ENCODE assay signal across 8 cellular contexts in the genomic region with DNA sequence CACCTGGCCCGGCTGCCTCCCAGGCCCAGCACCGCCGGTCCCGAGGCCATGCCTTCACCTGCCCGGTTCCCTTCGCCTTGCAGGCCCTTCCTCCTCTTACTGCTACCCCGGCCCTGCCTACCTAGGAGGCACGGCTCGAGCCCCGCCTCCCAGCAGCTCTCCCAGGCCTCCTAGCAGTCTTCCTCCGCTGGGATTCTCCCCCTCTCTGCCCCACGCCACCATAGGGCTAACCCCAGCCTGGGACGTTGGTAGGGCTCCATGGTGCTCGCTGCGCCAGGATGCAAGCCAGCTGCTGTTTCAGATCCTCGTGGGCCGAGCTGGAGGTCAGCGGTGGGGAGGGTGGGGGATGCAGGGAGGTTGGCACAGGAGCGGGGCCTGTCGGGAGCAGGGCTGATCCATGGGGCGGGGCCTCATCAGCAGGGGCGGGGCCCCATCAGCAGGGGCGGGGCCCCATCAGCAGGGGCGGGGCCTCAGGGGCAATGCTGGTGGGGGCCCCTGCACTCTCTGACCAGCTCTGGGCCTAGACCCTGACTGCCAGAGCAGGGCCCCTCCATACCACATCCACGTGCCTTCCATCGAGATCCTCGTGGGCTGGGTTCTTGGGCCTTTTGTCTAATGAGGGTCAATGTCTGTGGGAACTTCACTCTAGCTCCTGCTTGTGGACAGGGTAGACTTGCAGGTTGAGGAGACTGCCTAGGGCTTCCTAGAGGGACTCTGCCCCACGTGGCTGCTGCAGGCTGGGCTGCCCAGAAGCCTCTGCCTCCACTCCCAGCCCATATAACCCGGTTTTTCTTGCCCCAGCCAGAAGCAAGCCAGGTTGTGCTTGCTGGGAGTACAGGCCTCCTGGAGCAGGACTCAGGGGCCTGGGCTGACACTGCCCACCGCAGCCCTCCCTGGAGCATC.
DNase-seq lines count a peak whose midpoint lies in the region; ATAC-seq, FAIRE-seq and TF ChIP-seq lines count a peak whose summit lies in the region.

No MANE protein-coding gene starts in this region.

- no peaks in the 10 kb centered on the region for H3K27me3 Mint-ChIP-seq in central memory CD8-positive, alpha-beta T cell
- no peaks in the 10 kb centered on the region for H3K27me3 Mint-ChIP-seq in memory B cell

- H3K9me3 Mint-ChIP-seq in central memory CD8-positive, alpha-beta T cell, result no peaks in the 10 kb centered on the region
- no peaks in the 10 kb centered on the region for H3K9me3 Mint-ChIP-seq in memory B cell

- no peak for ATAC-seq in central memory CD8-positive, alpha-beta T cell (replicated peaks; ENCODE audit: extremely low read depth, poor library complexity, severe bottlenecking)
- ATAC-seq in memory B cell (ENCODE audit: low read depth) (peak; percentile 37), GM21381 (IDR thresholded peaks at IDR 0.05; ENCODE audit: unreplicated experiment) (no peak)

- H3K4me3 Mint-ChIP-seq in central memory CD8-positive, alpha-beta T cell, result peak overlapping the region; percentile 36
- H3K4me3 Mint-ChIP-seq in memory B cell, result peak overlapping the region; percentile 72

- no peak for FAIRE-seq in GM19239 (lab: Jason Lieb, UNC)

- peaks cover 7% of the 10 kb centered on the region for H3K36me3 Mint-ChIP-seq in central memory CD8-positive, alpha-beta T cell (ENCODE audit: insufficient read depth)
- H3K36me3 Mint-ChIP-seq in memory B cell, result no peaks in the 10 kb centered on the region

- no peak overlapping the region for H3K27ac Mint-ChIP-seq in central memory CD8-positive, alpha-beta T cell (ENCODE audit: low read depth)
- no peak overlapping the region for H3K27ac Mint-ChIP-seq in memory B cell

- TF ChIP-seq CTCF in GM12873 (IDR thresholded peaks at IDR 0.05; ENCODE audit: insufficient read depth, low read depth, low read length, missing control alignments), result peak; percentile 27

- peaks cover 13% of the 10 kb centered on the region for H3K4me1 Mint-ChIP-seq in central memory CD8-positive, alpha-beta T cell
- peaks cover 6% of the 10 kb centered on the region for H3K4me1 Mint-ChIP-seq in memory B cell

- peak; percentile 15 for DNase-seq in HT-29 (ENCODE audit: low spot score)
- DNase-seq in central memory CD8-positive, alpha-beta T cell (ENCODE audit: low spot score in 2 of 2), result peak; percentile 9 to 13
- DNase-seq in memory B cell (ENCODE audit: low spot score in 2 of 2), result peak in 1 of 2 donors; percentile 45
- DNase-seq in GM19240 (ENCODE audit: insufficient read length, low spot score), result no peak
- DNase-seq in GM19239 (ENCODE audit: insufficient read length, low spot score), result no peak
- DNase-seq in KBM-7, result no peak

- in situ Hi-C loops in KBM-7 (cut with MboI; ENCODE audit: low pct_unique_long_range_greater_than_20kb, low sequenced_read_pairs), result no loop called here

Comparison
In these comparisons a context has a peak if more than half of its experiments do, and no peak if none do; other contexts are left out.
1. DNase-seq: peak in HT-29 (single experiment) and central memory CD8-positive, alpha-beta T cell (2 of 2); none in GM19240 (single experiment), GM19239 (single experiment) and KBM-7 (single experiment).